In the genomic region with DNA sequence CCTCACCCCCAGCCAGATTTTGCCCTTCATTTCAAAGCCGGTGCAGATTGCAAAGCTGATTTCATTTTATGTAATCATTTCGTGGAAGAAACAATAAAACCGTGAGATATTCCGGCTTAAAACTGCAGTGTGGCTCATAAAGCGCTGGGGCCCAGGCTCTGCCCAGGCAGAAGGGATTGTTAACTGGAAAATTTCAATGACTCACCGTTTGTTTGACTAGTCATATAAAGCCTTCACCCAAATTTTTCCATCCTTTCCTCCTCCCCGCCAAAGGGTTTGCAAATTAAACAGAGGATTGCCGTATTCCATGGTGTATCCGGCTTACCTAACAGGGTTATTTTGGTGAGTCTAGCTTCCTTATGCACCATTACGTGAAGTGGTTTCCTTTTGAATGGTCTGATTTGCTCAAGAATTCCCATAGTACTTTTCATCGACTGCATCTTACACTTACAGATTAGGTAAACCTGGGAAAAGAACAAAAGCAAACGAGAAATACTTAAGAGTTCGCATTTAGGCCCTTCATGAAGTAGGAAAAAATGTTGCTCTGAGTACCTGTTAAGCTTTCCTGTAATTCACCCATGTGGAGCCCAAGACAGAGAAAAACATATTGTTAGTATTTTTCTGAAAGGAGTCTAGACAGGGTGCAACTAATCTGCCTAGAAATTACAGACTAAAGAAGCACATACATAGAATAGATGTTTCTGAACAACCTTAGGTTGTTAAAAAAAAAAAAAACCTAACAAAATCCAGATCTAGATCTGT, we compare ENCODE assay signal across 8 cellular contexts.
DNase-seq lines count a peak whose midpoint lies in the region; ATAC-seq lines count a peak whose summit lies in the region.

No MANE protein-coding gene starts in this region.

- peaks cover 18% of the 10 kb centered on the region for H3K36me3 ChIP-seq in NT2/D1 (ENCODE audit: insufficient read depth, insufficient read length, low read length)
- no peaks in the 10 kb centered on the region for H3K36me3 ChIP-seq in muscle layer of colon (ENCODE audit: insufficient read depth, low read length)

- peaks cover 25% of the 10 kb centered on the region for H3K36me3 Mint-ChIP-seq in T-helper 2 cell treated with Interferon-gamma antibody and Interleukin-4, amounts not matched to agents 5 μg/mL and 100 μg/mL, for 36 hours (ENCODE audit: low read depth)
- H3K36me3 Mint-ChIP-seq in dendritic cell treated with granulocyte-macrophage colony-stimulating factor and Interleukin-4, amounts not matched to agents 40 ng/mL and 50 ng/mL, for 4 days (ENCODE audit: low read depth), result peaks cover 22% of the 10 kb centered on the region

- H3K27ac ChIP-seq in muscle layer of colon (ENCODE audit: low read depth, low read length), result peak overlapping the region; percentile 96

- H3K9ac ChIP-seq in NT2/D1 (ENCODE audit: insufficient read length, low read depth) (peak overlapping the region; percentile 63), muscle layer of colon (ENCODE audit: low read length) (peak overlapping the region; percentile 94)

- intact Hi-C loops in dendritic cell treated with granulocyte-macrophage colony-stimulating factor and Interleukin-4, amounts not matched to agents 40 ng/mL and 50 ng/mL, for 4 days (cut with micrococcal nuclease), result no loop called here

- H3K27me3 ChIP-seq in NT2/D1 (ENCODE audit: insufficient read depth, insufficient read length) (no peaks in the 10 kb centered on the region), muscle layer of colon (ENCODE audit: control insufficient read depth in 1 of 2, insufficient read depth in 2 of 2, low read length in 2 of 2) (no peaks in the 10 kb centered on the region)

- H3K4me1 ChIP-seq in NT2/D1 (ENCODE audit: insufficient read depth, insufficient read length), result peaks cover 4% of the 10 kb centered on the region
- peaks cover 26% of the 10 kb centered on the region for H3K4me1 ChIP-seq in muscle layer of colon (ENCODE audit: insufficient read depth, low read length)

- no peaks in the 10 kb centered on the region for H3K9me3 Mint-ChIP-seq in T-helper 2 cell treated with Interferon-gamma antibody and Interleukin-4, amounts not matched to agents 5 μg/mL and 100 μg/mL, for 36 hours
- H3K9me3 Mint-ChIP-seq in dendritic cell treated with granulocyte-macrophage colony-stimulating factor and Interleukin-4, amounts not matched to agents 40 ng/mL and 50 ng/mL, for 4 days, result no peaks in the 10 kb centered on the region

- peak overlapping the region; percentile 91 for H3K4me3 Mint-ChIP-seq in T-helper 2 cell treated with Interferon-gamma antibody and Interleukin-4, amounts not matched to agents 5 μg/mL and 100 μg/mL, for 36 hours
- H3K4me3 Mint-ChIP-seq in dendritic cell treated with granulocyte-macrophage colony-stimulating factor and Interleukin-4, amounts not matched to agents 40 ng/mL and 50 ng/mL, for 4 days, result peak overlapping the region; percentile 89

- H3K27me3 Mint-ChIP-seq in T-helper 2 cell treated with Interferon-gamma antibody and Interleukin-4, amounts not matched to agents 5 μg/mL and 100 μg/mL, for 36 hours (ENCODE audit: low read depth), result peaks cover 14% of the 10 kb centered on the region
- H3K27me3 Mint-ChIP-seq in dendritic cell treated with granulocyte-macrophage colony-stimulating factor and Interleukin-4, amounts not matched to agents 40 ng/mL and 50 ng/mL, for 4 days, result peaks cover 13% of the 10 kb centered on the region

- H3K27ac Mint-ChIP-seq in T-helper 2 cell treated with Interferon-gamma antibody and Interleukin-4, amounts not matched to agents 5 μg/mL and 100 μg/mL, for 36 hours, result peak overlapping the region; percentile 94
- H3K27ac Mint-ChIP-seq in dendritic cell treated with granulocyte-macrophage colony-stimulating factor and Interleukin-4, amounts not matched to agents 40 ng/mL and 50 ng/mL, for 4 days, result peak overlapping the region; percentile 91

- peak overlapping the region; percentile 72 for H3K4me3 ChIP-seq in NT2/D1 (ENCODE audit: insufficient read length, low read depth)
- peak overlapping the region; percentile 52 to 84 for H3K4me3 ChIP-seq in muscle layer of colon (ENCODE audit: low read depth in 1 of 2, low read length in 2 of 2)

- no peaks in the 10 kb centered on the region for H3K9me3 ChIP-seq in NT2/D1 (ENCODE audit: insufficient read depth, low read length)
- H3K9me3 ChIP-seq in muscle layer of colon (ENCODE audit: low read length), result no peaks in the 10 kb centered on the region

- peaks cover 22% of the 10 kb centered on the region for H3K4me1 Mint-ChIP-seq in T-helper 2 cell treated with Interferon-gamma antibody and Interleukin-4, amounts not matched to agents 5 μg/mL and 100 μg/mL, for 36 hours (ENCODE audit: low read depth)
- H3K4me1 Mint-ChIP-seq in dendritic cell treated with granulocyte-macrophage colony-stimulating factor and Interleukin-4, amounts not matched to agents 40 ng/mL and 50 ng/mL, for 4 days (ENCODE audit: low read depth), result peaks cover 25% of the 10 kb centered on the region

- ATAC-seq in GM19452 (IDR thresholded peaks at IDR 0.05; ENCODE audit: unreplicated experiment), result no peak

- DNase-seq in T-helper 2 cell treated with Interferon-gamma antibody and Interleukin-4, amounts not matched to agents 5 μg/mL and 100 μg/mL, for 36 hours (ENCODE audit: low spot score), result no peak
- DNase-seq in T-helper 2 cell (no peak), NT2/D1 (ENCODE audit: low read depth, low spot score) (no peak)
- no peak for DNase-seq in effector CD8-positive, alpha-beta T cell (lab: John Stamatoyannopoulos, UW)
- no peak for DNase-seq in stimulated activated CD4-positive, alpha-beta T cell treated with anti-CD3 and anti-CD28 coated beads, Interleukin-2, amount 100 ng/mL, for 48 hours
